32 cellular contexts compared by ENCODE assay signal in genomic region chr4:121851354-121851753, GRCh38.
"Had no signal": no experiment of that assay in that cellular context is flagged by ENCODE, and none has a peak within 500 bp of the region (broad histone marks: within the 10 kb centered on the region; RNA-seq: fewer than 3 reads in every experiment).

No MANE protein-coding gene starts in this region.

- H3K4me2 ChIP-seq: neural progenitor cell, smooth muscle cell had no signal

- H3K27me3 ChIP-seq: neural progenitor cell, ovary, spleen, suprapubic skin, testis, tibial artery, transverse colon, upper lobe of right lung, uterus had no signal

- H3K4me3 ChIP-seq: neural progenitor cell, ovary, psoas muscle, skin epidermis, smooth muscle cell, spleen, suprapubic skin, testis, tibial artery, transverse colon, upper lobe of right lung, uterus had no signal

- H3K27me3 Mint-ChIP-seq: naive thymus-derived CD4-positive, alpha-beta T cell; progenitor cell of endocrine pancreas; stimulated activated memory B cell treated with anti-CD40 and anti-IgM and Interleukin-4, amounts not matched to agents 10 μg/mL and 1 μg/mL and 100 μg/mL, for 72 hours; stimulated activated naive CD8-positive, alpha-beta T cell treated with anti-CD3 and anti-CD28 coated beads, Interleukin-15, amount 100 ng/mL, for 72 hours; type B pancreatic cell had no signal

- H3K79me2 ChIP-seq: parathyroid adenoma had no signal

- DNase-seq: naive thymus-derived CD4-positive, alpha-beta T cell; natural killer cell; occipital lobe; ovary; posterior cingulate gyrus; psoas muscle; right cardiac atrium; spleen; stimulated activated CD4-positive, alpha-beta T cell treated with anti-CD3 and anti-CD28 coated beads, Interleukin-12 subunit alpha, Interleukin-12 subunit beta, amount 100 ng/mL, for 4 hours; stimulated activated CD4-positive, alpha-beta T cell treated with anti-CD3 and anti-CD28 coated beads, Interleukin-1b, Interleukin-23, amount 100 ng/mL, for 48 hours; stimulated activated CD4-positive, alpha-beta T cell treated with anti-CD3 and anti-CD28 coated beads, Interleukin-4, amount 100 ng/mL, for 1 hour; stimulated activated CD4-positive, alpha-beta T cell treated with anti-CD3 and anti-CD28 coated beads, Interleukin-4, amount 100 ng/mL, for 4 hours; stimulated activated CD8-positive, alpha-beta memory T cell treated with anti-CD3 and anti-CD28 coated beads, Interleukin-4, amount 100 ng/mL, for 48 hours; stimulated activated naive CD4-positive, alpha-beta T cell; stimulated activated naive CD8-positive, alpha-beta T cell treated with anti-CD3 and anti-CD28 coated beads, Interleukin-15, amount 100 ng/mL, for 72 hours; stimulated activated naive CD8-positive, alpha-beta T cell treated with anti-CD3 and anti-CD28 coated beads, Interleukin-15, Interleukin-2, amounts not matched to agents 100 U/mL and 50 U/mL, for 24 hours; substantia nigra; testis; tibial artery; transverse colon; upper lobe of right lung; uterus had no signal

- H3K27ac ChIP-seq: neural progenitor cell, ovary, parathyroid adenoma, psoas muscle, skin epidermis, spleen, suprapubic skin, testis, tibial artery, transverse colon, upper lobe of right lung, uterus had no signal

- H3K9me3 ChIP-seq: ovary, psoas muscle, spleen, suprapubic skin, testis, tibial artery, transverse colon, upper lobe of right lung, uterus had no signal

- H3K36me3 ChIP-seq: ovary, uterus had no signal

- H3K4me3 Mint-ChIP-seq: naive thymus-derived CD4-positive, alpha-beta T cell; natural killer cell; nephron; neural progenitor cell; stimulated activated memory B cell treated with anti-CD40 and anti-IgM and Interleukin-4, amounts not matched to agents 10 μg/mL and 1 μg/mL and 100 μg/mL, for 72 hours; stimulated activated naive CD8-positive, alpha-beta T cell treated with anti-CD3 and anti-CD28 coated beads, Interleukin-15, amount 100 ng/mL, for 72 hours; type B pancreatic cell had no signal

- H2AFZ ChIP-seq: neural progenitor cell, parathyroid adenoma had no signal

- H3K9ac ChIP-seq: neural progenitor cell, parathyroid adenoma had no signal

- H3K27ac Mint-ChIP-seq: naive thymus-derived CD4-positive, alpha-beta T cell; natural killer cell; nephron; neural progenitor cell; progenitor cell of endocrine pancreas; stimulated activated memory B cell treated with anti-CD40 and anti-IgM and Interleukin-4, amounts not matched to agents 10 μg/mL and 1 μg/mL and 100 μg/mL, for 72 hours; stimulated activated naive CD8-positive, alpha-beta T cell treated with anti-CD3 and anti-CD28 coated beads, Interleukin-15, amount 100 ng/mL, for 72 hours; type B pancreatic cell had no signal

- H3K4me1 ChIP-seq: neural progenitor cell, parathyroid adenoma, psoas muscle, spleen, suprapubic skin, testis, tibial artery, transverse colon, upper lobe of right lung, uterus had no signal

- H3K9me3 Mint-ChIP-seq: naive thymus-derived CD4-positive, alpha-beta T cell; natural killer cell; nephron; neural progenitor cell; stimulated activated memory B cell treated with anti-CD40 and anti-IgM and Interleukin-4, amounts not matched to agents 10 μg/mL and 1 μg/mL and 100 μg/mL, for 72 hours; stimulated activated naive CD8-positive, alpha-beta T cell treated with anti-CD3 and anti-CD28 coated beads, Interleukin-15, amount 100 ng/mL, for 72 hours; type B pancreatic cell had no signal

- H3K4me1 Mint-ChIP-seq: naive thymus-derived CD4-positive, alpha-beta T cell; natural killer cell; nephron; stimulated activated memory B cell treated with anti-CD40 and anti-IgM and Interleukin-4, amounts not matched to agents 10 μg/mL and 1 μg/mL and 100 μg/mL, for 72 hours; stimulated activated naive CD8-positive, alpha-beta T cell treated with anti-CD3 and anti-CD28 coated beads, Interleukin-15, amount 100 ng/mL, for 72 hours had no signal

- ATAC-seq: naive thymus-derived CD4-positive, alpha-beta T cell; natural killer cell; psoas muscle; right cardiac atrium; sciatic nerve; stimulated activated memory B cell treated with anti-CD40 and anti-IgM and Interleukin-4, amounts not matched to agents 10 μg/mL and 1 μg/mL and 100 μg/mL, for 72 hours; stimulated activated naive CD8-positive, alpha-beta T cell treated with anti-CD3 and anti-CD28 coated beads, Interleukin-15, amount 100 ng/mL, for 72 hours; stimulated activated naive CD8-positive, alpha-beta T cell treated with anti-CD3 and anti-CD28 coated beads, Interleukin-15, Interleukin-2, amounts not matched to agents 100 U/mL and 50 U/mL, for 24 hours; upper lobe of right lung had no signal
